Comparison of ENCODE assay signal across 2 cellular contexts in genomic region chr19:35015576-35016351, GRCh38.
TF ChIP-seq lines count a peak whose summit lies in the region.

No MANE protein-coding gene starts in this region.

TF ChIP-seq in SK-N-SH, 30 proteins besides CTCF, POLR2A, EP300 and RAD21 (continued from another document):
- no peak for TF ChIP-seq REST (IDR thresholded peaks at IDR 0.05; ENCODE audit: low read depth, low read length)

TF ChIP-seq in SK-N-SH treated with all-trans-retinoic acid at 6 μM for 48 hours, 23 proteins besides CTCF, POLR2A, EP300 and RAD21 (continued from another document):
- TF ChIP-seq TSHZ2 (CRISPR knock-in tag; IDR thresholded peaks at IDR 0.05), result no peak
- no peak for TF ChIP-seq ZFP3 (CRISPR knock-in tag; IDR thresholded peaks at IDR 0.05)
- no peak for TF ChIP-seq ZNF8 (CRISPR knock-in tag; IDR thresholded peaks at IDR 0.05)
- TF ChIP-seq ZNF70 (CRISPR knock-in tag; IDR thresholded peaks at IDR 0.05), result no peak
- no peak for TF ChIP-seq ZNF565 (CRISPR knock-in tag; conservative IDR thresholded peaks at IDR 0.05; ENCODE audit: low read depth)
- no peak for TF ChIP-seq OSR1 (CRISPR knock-in tag; IDR thresholded peaks at IDR 0.05)
